24 cellular contexts compared by ENCODE assay signal in the genomic region with DNA sequence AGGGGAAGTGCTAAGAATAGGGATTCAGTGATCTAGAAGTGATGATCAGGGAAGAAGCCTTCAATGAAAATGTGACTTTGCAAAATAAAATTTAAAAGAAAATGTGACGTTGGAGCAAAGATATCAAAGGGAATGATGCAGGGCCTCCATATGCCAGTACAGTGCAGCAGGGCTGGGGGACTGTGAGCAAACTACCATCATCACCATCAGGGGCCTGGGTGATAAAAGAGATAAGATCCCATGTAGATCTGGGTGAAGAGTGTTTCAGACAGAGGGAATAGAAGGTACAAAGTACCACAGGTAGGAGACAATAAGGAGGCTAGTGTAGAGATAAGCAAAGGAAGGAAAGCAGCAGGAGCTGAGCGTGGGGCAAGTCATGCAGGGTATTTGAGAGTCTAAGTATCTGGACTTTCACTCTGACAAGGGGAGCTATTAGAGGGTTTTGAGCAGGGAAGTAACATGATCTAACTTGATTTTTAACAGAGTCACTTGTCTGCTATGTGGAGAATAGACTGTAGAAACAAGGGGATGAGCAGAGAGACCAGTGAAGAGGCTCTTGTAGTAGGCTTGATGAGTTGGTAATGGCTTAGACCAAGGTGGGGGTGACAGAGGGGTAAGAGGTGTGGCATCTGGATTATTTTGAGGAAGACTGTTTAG.
DNase-seq lines count a peak whose midpoint lies in the region; ATAC-seq, FAIRE-seq and TF ChIP-seq lines count a peak whose summit lies in the region.
"Had no signal": no experiment of that assay in that cellular context is flagged by ENCODE, and none has a peak within 500 bp of the region (broad histone marks: within the 10 kb centered on the region; RNA-seq: fewer than 3 reads in every experiment).

No MANE protein-coding gene starts in this region.

- no peaks in the 10 kb centered on the region for H4K20me1 ChIP-seq in mammary epithelial cell (ENCODE audit: insufficient read depth, low read length)

- H3K4me3 ChIP-seq in mammary epithelial cell (replicated peaks in 1 of 3; ENCODE audit: insufficient read depth in 1 of 3, low read depth in 2 of 3, low read length in 3 of 3) (no peak overlapping the region), bronchial epithelial cell (ENCODE audit: low read depth, low read length) (no peak overlapping the region)
- H3K4me3 ChIP-seq: adrenal gland, dorsolateral prefrontal cortex, esophagus muscularis mucosa, left ventricle myocardium inferior, suprapubic skin had no signal

- no peak for FAIRE-seq in bronchial epithelial cell (lab: Jason Lieb, UNC)
- FAIRE-seq: TTC549 had no signal

- H3K27me3 ChIP-seq in mammary epithelial cell (ENCODE audit: insufficient read depth, low read length) (no peaks in the 10 kb centered on the region), bronchial epithelial cell (ENCODE audit: control insufficient read depth, insufficient read depth, low read length) (no peaks in the 10 kb centered on the region)
- H3K27me3 ChIP-seq: adrenal gland, dorsolateral prefrontal cortex, esophagus muscularis mucosa, suprapubic skin had no signal

- no peak for TF ChIP-seq CTCF in mammary epithelial cell (conservative IDR thresholded peaks at IDR 0.05 in 1 of 2, IDR thresholded peaks at IDR 0.05 in 1 of 2; ENCODE audit: extremely low read depth in 1 of 2, insufficient read depth in 1 of 2, low read depth in 1 of 2, low read length in 2 of 2)
- no peak for TF ChIP-seq CTCF in MCF 10A (IDR thresholded peaks at IDR 0.05; ENCODE audit: unreplicated experiment)
- no peak for TF ChIP-seq CTCF in bronchial epithelial cell (IDR thresholded peaks at IDR 0.05; ENCODE audit: insufficient read depth, low read length, severe bottlenecking)

- peaks cover 13% of the 10 kb centered on the region for H3K4me1 Mint-ChIP-seq in MCF 10A (ENCODE audit: insufficient read depth, unreplicated experiment)
- peaks cover 8% of the 10 kb centered on the region for H3K4me1 Mint-ChIP-seq in activated T-helper 17 cell treated with anti-CD3 and anti-CD28 coated beads, Interleukin-2, amount 50 U/mL, for 72 hours

- H3K27me3 Mint-ChIP-seq in MCF 10A (ENCODE audit: insufficient read depth, unreplicated experiment) = no peaks in the 10 kb centered on the region
- H3K27me3 Mint-ChIP-seq in activated T-helper 17 cell treated with anti-CD3 and anti-CD28 coated beads, Interleukin-2, amount 50 U/mL, for 72 hours = no peaks in the 10 kb centered on the region
- H3K27me3 Mint-ChIP-seq: activated CD8-positive, alpha-beta memory T cell treated with anti-CD3 and anti-CD28 coated beads, Interleukin-2, amount 10 ng/mL, durations not matched to agents 7 days and 5 days had no signal

- intact Hi-C loops in mammary epithelial cell (cut with micrococcal nuclease) (no loop called here), MCF 10A (cut with micrococcal nuclease) (no loop called here), left colon (cut with DNase I, micrococcal nuclease) (no loop called here)

- H3K27ac ChIP-seq in mammary epithelial cell (ENCODE audit: insufficient read depth, low read depth, low read length) = no peak overlapping the region
- H3K27ac ChIP-seq: adrenal gland, dorsolateral prefrontal cortex, esophagus muscularis mucosa, left ventricle myocardium inferior, suprapubic skin had no signal

- BruUV-seq in mammary epithelial cell (replicated peaks; lab: Mats Ljungman, UMichigan) = no TSS peak
- no TSS peak for BruUV-seq in MCF 10A (replicated peaks; lab: Mats Ljungman, UMichigan)

- DNase-seq in mammary epithelial cell = peak; percentile 66
- no peak for DNase-seq in MCF 10A (ENCODE audit: unreplicated experiment)
- peak; percentile 68 for DNase-seq in bronchial epithelial cell (ENCODE audit: low read depth)
- DNase-seq in left colon = no peak
- DNase-seq in erythroblast (lab: John Stamatoyannopoulos, UW) = no peak
- no peak for DNase-seq in NCI-H526 (lab: John Stamatoyannopoulos, UW)
- DNase-seq: activated CD4-positive, alpha-beta T cell treated with anti-CD3 and anti-CD28 coated beads for 48 hours; activated CD8-positive, alpha-beta memory T cell treated with anti-CD3 and anti-CD28 coated beads, Interleukin-2, amount 10 ng/mL, durations not matched to agents 7 days and 5 days; activated effector memory CD4-positive, alpha-beta T cell treated with anti-CD3 and anti-CD28 coated beads, Interleukin-2, amount 50 U/mL, for 16 hours; adrenal gland; CD8-positive, alpha-beta memory T cell; DND-41; dorsolateral prefrontal cortex; Karpas-422; left ventricle myocardium inferior; NCI-H1092 treated with DMSO at 0.1 percent for 48 hours; NCI-H226; right cardiac atrium; stimulated activated CD4-positive, alpha-beta T cell treated with anti-CD3 and anti-CD28 coated beads, Interleukin-15, amount 100 ng/mL, for 24 hours had no signal

- H3K9ac ChIP-seq in mammary epithelial cell (ENCODE audit: insufficient read depth, low read length) = no peak overlapping the region

- TF ChIP-seq POLR2A in erythroblast (IDR thresholded peaks at IDR 0.05; ENCODE audit: low read length) = no peak

- H3K36me3 ChIP-seq in mammary epithelial cell (ENCODE audit: insufficient read depth, low read length) = peaks cover 3% of the 10 kb centered on the region
- peaks cover 4% of the 10 kb centered on the region for H3K36me3 ChIP-seq in bronchial epithelial cell (ENCODE audit: control insufficient read depth, insufficient read depth, low read length)
- H3K36me3 ChIP-seq: adrenal gland had no signal

- dilution Hi-C loops in mammary epithelial cell (cut with HindIII; ENCODE audit: low sequenced_read_pairs) = no loop called here

- H3K79me2 ChIP-seq in mammary epithelial cell (ENCODE audit: insufficient read depth, low read length) = peaks cover 18% of the 10 kb centered on the region

- no peaks in the 10 kb centered on the region for H3K9me3 ChIP-seq in mammary epithelial cell (replicated peaks; ENCODE audit: insufficient read depth, low read length)
- H3K9me3 ChIP-seq: adrenal gland, esophagus muscularis mucosa, left ventricle myocardium inferior, suprapubic skin had no signal

- in situ Hi-C loops in mammary epithelial cell (cut with MboI; ENCODE audit: low sequenced_read_pairs in 2 of 2) = no loop called here

- POLR2A ChIA-PET in MCF 10A (lab: Yijun Ruan, JAX) = no interaction called here

- ATAC-seq in left colon = peak; percentile 50
- no peak for ATAC-seq in activated T-helper 17 cell treated with anti-CD3 and anti-CD28 coated beads, Interleukin-2, amount 50 U/mL, for 72 hours (replicated peaks)
- ATAC-seq in HG03045 (IDR thresholded peaks at IDR 0.05; ENCODE audit: unreplicated experiment) = no peak
- ATAC-seq: activated CD8-positive, alpha-beta memory T cell treated with anti-CD3 and anti-CD28 coated beads, Interleukin-2, amount 10 ng/mL, durations not matched to agents 7 days and 5 days; right cardiac atrium had no signal

- CTCF ChIA-PET in mammary epithelial cell (lab: Charles Lee; ENCODE audit: low non-redundant PET) (no interaction called here), MCF 10A (lab: Yijun Ruan, JAX) (no interaction called here)

- 63% methylated on average over 2 of the region's 2 CpGs for WGBS in mammary epithelial cell (ENCODE audit: low coverage, missing lambda C conversion rate)

- H3K9me3 Mint-ChIP-seq in MCF 10A (ENCODE audit: unreplicated experiment) = no peaks in the 10 kb centered on the region
- no peaks in the 10 kb centered on the region for H3K9me3 Mint-ChIP-seq in activated T-helper 17 cell treated with anti-CD3 and anti-CD28 coated beads, Interleukin-2, amount 50 U/mL, for 72 hours
- H3K9me3 Mint-ChIP-seq: CD8-positive, alpha-beta memory T cell had no signal

- H2AFZ ChIP-seq in mammary epithelial cell (ENCODE audit: low read depth, low read length) = no peak overlapping the region

- peaks cover 30% of the 10 kb centered on the region for H3K4me1 ChIP-seq in mammary epithelial cell (ENCODE audit: insufficient read depth, low read length)

- no peak overlapping the region for H3K27ac Mint-ChIP-seq in MCF 10A (ENCODE audit: low read depth, unreplicated experiment)
- H3K27ac Mint-ChIP-seq in activated T-helper 17 cell treated with anti-CD3 and anti-CD28 coated beads, Interleukin-2, amount 50 U/mL, for 72 hours = no peak overlapping the region
- H3K27ac Mint-ChIP-seq: activated CD8-positive, alpha-beta memory T cell treated with anti-CD3 and anti-CD28 coated beads, Interleukin-2, amount 10 ng/mL, durations not matched to agents 7 days and 5 days had no signal

- peak overlapping the region; percentile 9 for H3K4me2 ChIP-seq in mammary epithelial cell (ENCODE audit: insufficient read depth, low read depth, low read length)

- H3K4me3 Mint-ChIP-seq in MCF 10A (ENCODE audit: unreplicated experiment) = no peak overlapping the region
- no peak overlapping the region for H3K4me3 Mint-ChIP-seq in activated T-helper 17 cell treated with anti-CD3 and anti-CD28 coated beads, Interleukin-2, amount 50 U/mL, for 72 hours
- H3K4me3 Mint-ChIP-seq: activated CD8-positive, alpha-beta memory T cell treated with anti-CD3 and anti-CD28 coated beads, Interleukin-2, amount 10 ng/mL, durations not matched to agents 7 days and 5 days; CD8-positive, alpha-beta memory T cell had no signal

- H3K36me3 Mint-ChIP-seq in MCF 10A (ENCODE audit: insufficient read depth, unreplicated experiment) = peaks cover 5% of the 10 kb centered on the region
- peaks cover 43% of the 10 kb centered on the region for H3K36me3 Mint-ChIP-seq in activated T-helper 17 cell treated with anti-CD3 and anti-CD28 coated beads, Interleukin-2, amount 50 U/mL, for 72 hours (ENCODE audit: low read depth)

Comparison
In these comparisons a context has a peak if more than half of its experiments do, and no peak if none do; other contexts are left out.
1. DNase-seq: peak in mammary epithelial cell (single experiment) and bronchial epithelial cell (single experiment); none in MCF 10A (single experiment), left colon (0 of 2), erythroblast (0 of 2) and NCI-H526 (0 of 2).